In the genomic region with DNA sequence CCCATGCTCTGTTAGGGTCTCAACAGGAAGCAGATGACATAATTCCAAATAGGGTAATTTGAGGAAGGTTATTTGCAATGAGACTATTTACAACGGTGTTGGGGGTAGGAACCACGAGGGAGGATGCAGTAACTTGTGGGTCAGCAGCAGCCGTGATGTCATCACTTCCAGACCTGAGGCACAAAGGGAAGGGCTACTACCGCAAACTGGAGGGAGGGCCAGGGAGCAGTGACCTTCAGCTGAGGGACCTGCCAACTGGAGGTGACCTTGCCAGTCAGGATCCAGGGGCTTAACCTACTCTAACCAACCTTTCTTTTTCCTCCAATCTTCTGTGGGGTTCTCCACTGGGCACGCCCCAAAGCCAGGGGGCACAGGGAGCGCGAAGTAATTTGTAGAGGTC, we compare ENCODE assay signal across 20 cellular contexts. TPM values are rescaled to one million over a fixed set of nuclear protein-coding genes. Genes with fewer than 3 reads are reported as not detected.
DNase-seq lines count a peak whose midpoint lies in the region; ATAC-seq and TF ChIP-seq lines count a peak whose summit lies in the region.
"Had no signal": no experiment of that assay in that cellular context is flagged by ENCODE, and none has a peak within 500 bp of the region (broad histone marks: within the 10 kb centered on the region; RNA-seq: fewer than 3 reads in every experiment).

No MANE protein-coding gene starts in this region.

- no peaks in the 10 kb centered on the region for H3K36me3 ChIP-seq in neural progenitor cell
- H3K36me3 ChIP-seq: BE2C had no signal

- no peaks in the 10 kb centered on the region for H3F3A ChIP-seq in neural progenitor cell (ENCODE audit: low read depth)

- TF ChIP-seq POLR2A in erythroblast (IDR thresholded peaks at IDR 0.05; ENCODE audit: low read length): no peak

- H3K79me2 ChIP-seq in neural progenitor cell (ENCODE audit: low read depth): peaks cover 31% of the 10 kb centered on the region

- H3K9me3 Mint-ChIP-seq in natural killer cell (no peaks in the 10 kb centered on the region), neural progenitor cell (no peaks in the 10 kb centered on the region), nephron progenitor cell (no peaks in the 10 kb centered on the region)
- H3K9me3 Mint-ChIP-seq in natural killer cell treated with Interleukin-12 subunit alpha and Interleukin-12 subunit beta and Interleukin-15 and Interleukin-18, amount 100 ng/mL, for 72 hours: no peaks in the 10 kb centered on the region
- H3K9me3 Mint-ChIP-seq: CD8-positive, alpha-beta T cell had no signal

- H4K20me1 ChIP-seq in neural progenitor cell (ENCODE audit: low read depth): peaks cover 30% of the 10 kb centered on the region

- no peak overlapping the region for H3K4me3 ChIP-seq in neural progenitor cell
- H3K4me3 ChIP-seq: GM12878 had no signal

- H3K27me3 Mint-ChIP-seq in natural killer cell (ENCODE audit: low read depth in 2 of 2) (peaks cover 0 to 5% of the 10 kb centered on the region in 2 donors), neural progenitor cell (ENCODE audit: insufficient read depth, low read depth) (peaks cover 8% of the 10 kb centered on the region), nephron progenitor cell (ENCODE audit: low read depth, poor library complexity) (peaks cover 8% of the 10 kb centered on the region)
- H3K27me3 Mint-ChIP-seq in natural killer cell treated with Interleukin-12 subunit alpha and Interleukin-12 subunit beta and Interleukin-15 and Interleukin-18, amount 100 ng/mL, for 72 hours: no peaks in the 10 kb centered on the region

- ATAC-seq in natural killer cell (no peak), HG02588 (IDR thresholded peaks at IDR 0.05; ENCODE audit: unreplicated experiment) (no peak)
- no peak for ATAC-seq in natural killer cell treated with Interleukin-12 subunit alpha and Interleukin-12 subunit beta and Interleukin-15 and Interleukin-18, amount 100 ng/mL, for 72 hours
- ATAC-seq: CD8-positive, alpha-beta T cell; GM12878; PC-3 had no signal

- DNase-seq in natural killer cell (no peak), MV-4-11 (lab: John Stamatoyannopoulos, UW) (peak; percentile 21), neural progenitor cell (ENCODE audit: low spot score) (no peak), erythroblast (lab: John Stamatoyannopoulos, UW) (no peak), nephron progenitor cell (no peak)
- DNase-seq in natural killer cell treated with Interleukin-12 subunit alpha and Interleukin-12 subunit beta and Interleukin-15 and Interleukin-18, amount 100 ng/mL, for 72 hours (ENCODE audit: low spot score): no peak
- DNase-seq: BE2C; CD8-positive, alpha-beta T cell; DND-41; H7; IMR-90; NCI-H1417; NCI-H1694 treated with DMSO at 0.1 percent for 48 hours; NCI-H2081 treated with DMSO at 0.1 percent for 48 hours; NCI-H2171 treated with DMSO at 0.1 percent for 48 hours; NCI-H524 treated with DMSO at 0.1 percent for 48 hours; PC-3; Right ventricle myocardium superior had no signal

- intact Hi-C loops in natural killer cell (cut with micrococcal nuclease): loop anchor here (5.0 kb wide), 1 partner anchor 293 kb away; the partner anchor contains the start of gene PAPOLA

- no peak overlapping the region for H3K27ac ChIP-seq in neural progenitor cell

- no peak for TF ChIP-seq CTCF in natural killer cell (IDR thresholded peaks at IDR 0.05)
- TF ChIP-seq CTCF in neural progenitor cell (IDR thresholded peaks at IDR 0.05): no peak
- TF ChIP-seq CTCF in nephron progenitor cell (IDR thresholded peaks at IDR 0.05): no peak

- no peak overlapping the region for H3K9ac ChIP-seq in neural progenitor cell

- no peaks in the 10 kb centered on the region for H3K27me3 ChIP-seq in neural progenitor cell
- H3K27me3 ChIP-seq: BE2C had no signal

- H3K4me1 Mint-ChIP-seq in natural killer cell (peaks cover 17 to 25% of the 10 kb centered on the region in 2 donors), neural progenitor cell (peaks cover 20% of the 10 kb centered on the region), nephron progenitor cell (peaks cover 56% of the 10 kb centered on the region)
- peaks cover 20 to 24% of the 10 kb centered on the region in 2 donors for H3K4me1 Mint-ChIP-seq in natural killer cell treated with Interleukin-12 subunit alpha and Interleukin-12 subunit beta and Interleukin-15 and Interleukin-18, amount 100 ng/mL, for 72 hours (ENCODE audit: low read depth in 2 of 2)

- H3K27ac Mint-ChIP-seq in natural killer cell (no peak overlapping the region), neural progenitor cell (peak overlapping the region; percentile 6), nephron progenitor cell (no peak overlapping the region)
- H3K27ac Mint-ChIP-seq in natural killer cell treated with Interleukin-12 subunit alpha and Interleukin-12 subunit beta and Interleukin-15 and Interleukin-18, amount 100 ng/mL, for 72 hours: peak overlapping the region in 1 of 2 donors; percentile 3
- H3K27ac Mint-ChIP-seq: CD8-positive, alpha-beta T cell had no signal

- H3K4me2 ChIP-seq in neural progenitor cell: no peak overlapping the region

- peak overlapping the region; percentile 46 for H3K4me3 Mint-ChIP-seq in natural killer cell
- H3K4me3 Mint-ChIP-seq in natural killer cell treated with Interleukin-12 subunit alpha and Interleukin-12 subunit beta and Interleukin-15 and Interleukin-18, amount 100 ng/mL, for 72 hours: no peak overlapping the region
- H3K4me3 Mint-ChIP-seq in neural progenitor cell: no peak overlapping the region
- H3K4me3 Mint-ChIP-seq in nephron progenitor cell: no peak overlapping the region
- H3K4me3 Mint-ChIP-seq: CD8-positive, alpha-beta T cell had no signal

- H3K9me3 ChIP-seq in neural progenitor cell (ENCODE audit: low read depth): no peaks in the 10 kb centered on the region
- H3K9me3 ChIP-seq: BE2C had no signal

- no peak overlapping the region for H2AFZ ChIP-seq in neural progenitor cell (replicated peaks)

- H3K4me1 ChIP-seq in neural progenitor cell: peaks cover 17% of the 10 kb centered on the region
- H3K4me1 ChIP-seq: BE2C had no signal

- H3K36me3 Mint-ChIP-seq in natural killer cell: no peaks in the 10 kb centered on the region
- no peaks in the 10 kb centered on the region for H3K36me3 Mint-ChIP-seq in natural killer cell treated with Interleukin-12 subunit alpha and Interleukin-12 subunit beta and Interleukin-15 and Interleukin-18, amount 100 ng/mL, for 72 hours
- no peaks in the 10 kb centered on the region for H3K36me3 Mint-ChIP-seq in neural progenitor cell
- no peaks in the 10 kb centered on the region for H3K36me3 Mint-ChIP-seq in nephron progenitor cell (ENCODE audit: low read depth)
- H3K36me3 Mint-ChIP-seq: CD8-positive, alpha-beta T cell had no signal

RNA-seq across cellular contexts. Expression of gene VRK1, which starts 1.7 kb away (rescaled TPM):
- total RNA-seq in natural killer cell (10 to 100 TPM; 34.4 to 40.6 (median 37.3) TPM), neural progenitor cell (ENCODE audit: low replicate concordance) (89.5 and 126 TPM in 2 replicates)
- total RNA-seq in natural killer cell treated with Interleukin-12 subunit alpha and Interleukin-12 subunit beta and Interleukin-15 and Interleukin-18, amount 100 ng/mL, for 72 hours: 10 to 100 TPM; 39.9 to 79.3 TPM
